Comparison of ENCODE assay signal across 1 cellular context in genomic region chr12:70074510-70074909, GRCh38.
TF ChIP-seq lines count a peak whose summit lies in the region.

No MANE protein-coding gene starts in this region.

TF ChIP-seq in H1, 55 proteins besides CTCF, POLR2A, EP300 and RAD21 (continued from another document):
- TF ChIP-seq CHD7 (IDR thresholded peaks at IDR 0.05; ENCODE audit: insufficient replicate concordance, low read length): no peak
- no peak for TF ChIP-seq KDM5A (IDR thresholded peaks at IDR 0.05; ENCODE audit: low read length)
